Comparison of ENCODE assay signal across 10 cellular contexts in the genomic region with DNA sequence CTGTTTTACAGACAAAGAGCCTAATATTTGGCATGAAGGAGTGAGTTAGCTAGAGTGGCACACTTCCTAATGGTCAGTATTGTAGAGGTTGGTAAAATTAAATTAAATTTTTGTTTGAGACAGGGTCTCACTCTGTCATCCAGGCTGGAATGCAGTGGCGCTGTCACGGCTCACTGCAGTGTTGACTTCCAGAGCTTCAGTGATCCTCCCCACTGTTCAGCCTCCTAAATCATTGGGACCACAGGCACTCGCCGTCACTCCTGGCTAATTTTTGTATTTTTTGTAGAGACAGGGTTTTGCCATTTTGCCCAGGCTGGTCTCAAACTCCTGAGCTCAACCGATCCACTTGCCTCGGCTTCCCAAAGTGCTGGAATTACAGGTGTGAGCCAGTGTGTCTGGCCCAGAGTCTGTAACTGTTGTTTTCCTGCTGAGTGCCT.
DNase-seq lines count a peak whose midpoint lies in the region; ATAC-seq and TF ChIP-seq lines count a peak whose summit lies in the region.
"Had no signal": no experiment of that assay in that cellular context is flagged by ENCODE, and none has a peak within 500 bp of the region (broad histone marks: within the 10 kb centered on the region; RNA-seq: fewer than 3 reads in every experiment).

No MANE protein-coding gene starts in this region.

- no peaks in the 10 kb centered on the region for H3K9me3 Mint-ChIP-seq in stimulated activated naive B cell treated with anti-CD40 and anti-IgM and Interleukin-4, amounts not matched to agents 10 μg/mL and 1 μg/mL and 100 μg/mL, for 72 hours

- no peak overlapping the region for H3K4me3 ChIP-seq in kidney epithelial cell (ENCODE audit: low read depth, low read length)

- H3K36me3 Mint-ChIP-seq in T-helper 17 cell (ENCODE audit: low read depth): peaks cover 5% of the 10 kb centered on the region
- peaks cover 7 to 17% of the 10 kb centered on the region in 2 donors for H3K36me3 Mint-ChIP-seq in stimulated activated naive B cell treated with anti-CD40 and anti-IgM and Interleukin-4, amounts not matched to agents 10 μg/mL and 1 μg/mL and 100 μg/mL, for 72 hours

- peaks cover 18% of the 10 kb centered on the region for H3K4me1 Mint-ChIP-seq in T-helper 17 cell
- H3K4me1 Mint-ChIP-seq in stimulated activated naive B cell treated with anti-CD40 and anti-IgM and Interleukin-4, amounts not matched to agents 10 μg/mL and 1 μg/mL and 100 μg/mL, for 72 hours: peaks cover 13% of the 10 kb centered on the region in 2 donors

- DNase-seq in EL (peak; percentile 43), T-helper 17 cell (no peak), kidney epithelial cell (ENCODE audit: low read depth) (peak; percentile 23), mucosa of gallbladder (ENCODE audit: low spot score) (no peak), foreskin melanocyte (no peak), hippocampal formation (lab: John Stamatoyannopoulos, UW) (no peak)
- no peak for DNase-seq in stimulated activated naive B cell treated with anti-CD40 and anti-IgM and Interleukin-4, amounts not matched to agents 10 μg/mL and 1 μg/mL and 100 μg/mL, for 72 hours
- DNase-seq: activated naive CD4-positive, alpha-beta T cell treated with anti-CD3 and anti-CD28 coated beads, Interleukin-2, amount 50 U/mL, for 16 hours; NCI-H524 had no signal

- no peak overlapping the region for H3K27ac Mint-ChIP-seq in T-helper 17 cell
- H3K27ac Mint-ChIP-seq in stimulated activated naive B cell treated with anti-CD40 and anti-IgM and Interleukin-4, amounts not matched to agents 10 μg/mL and 1 μg/mL and 100 μg/mL, for 72 hours: peak overlapping the region; percentile 68

- no peaks in the 10 kb centered on the region for H3K27me3 ChIP-seq in kidney epithelial cell (ENCODE audit: control insufficient read depth, insufficient read depth, low read length)

- ATAC-seq in T-helper 17 cell: no peak
- no peak for ATAC-seq in stimulated activated naive B cell treated with anti-CD40 and anti-IgM and Interleukin-4, amounts not matched to agents 10 μg/mL and 1 μg/mL and 100 μg/mL, for 72 hours (replicated peaks)
- ATAC-seq in HG03108 (IDR thresholded peaks at IDR 0.05; ENCODE audit: unreplicated experiment): no peak

- TF ChIP-seq CTCF in kidney epithelial cell (IDR thresholded peaks at IDR 0.05; ENCODE audit: insufficient read depth, low read length, poor library complexity, severe bottlenecking): no peak

- H3K36me3 ChIP-seq in kidney epithelial cell (ENCODE audit: control insufficient read depth, insufficient read depth, low read length): no peaks in the 10 kb centered on the region

- H3K9me3 ChIP-seq in T-helper 17 cell (ENCODE audit: control insufficient read depth, low read length, poor library complexity, severe bottlenecking): no peaks in the 10 kb centered on the region

- peak overlapping the region; percentile 31 for H3K4me3 Mint-ChIP-seq in T-helper 17 cell
- no peak overlapping the region for H3K4me3 Mint-ChIP-seq in stimulated activated naive B cell treated with anti-CD40 and anti-IgM and Interleukin-4, amounts not matched to agents 10 μg/mL and 1 μg/mL and 100 μg/mL, for 72 hours

- H3K27me3 Mint-ChIP-seq in T-helper 17 cell: no peaks in the 10 kb centered on the region
- H3K27me3 Mint-ChIP-seq in stimulated activated naive B cell treated with anti-CD40 and anti-IgM and Interleukin-4, amounts not matched to agents 10 μg/mL and 1 μg/mL and 100 μg/mL, for 72 hours: no peaks in the 10 kb centered on the region

Comparison
In these comparisons a context has a peak if more than half of its experiments do, and no peak if none do; other contexts are left out.
1. DNase-seq: peak in EL (single experiment) and kidney epithelial cell (single experiment); none in T-helper 17 cell (0 of 3), stimulated activated naive B cell treated with anti-CD40 and anti-IgM and Interleukin-4, amounts not matched to agents 10 μg/mL and 1 μg/mL and 100 μg/mL, for 72 hours (single experiment), mucosa of gallbladder (single experiment), foreskin melanocyte (single experiment) and hippocampal formation (0 of 2).